Comparison of ENCODE assay signal across 8 cellular contexts in the genomic region with DNA sequence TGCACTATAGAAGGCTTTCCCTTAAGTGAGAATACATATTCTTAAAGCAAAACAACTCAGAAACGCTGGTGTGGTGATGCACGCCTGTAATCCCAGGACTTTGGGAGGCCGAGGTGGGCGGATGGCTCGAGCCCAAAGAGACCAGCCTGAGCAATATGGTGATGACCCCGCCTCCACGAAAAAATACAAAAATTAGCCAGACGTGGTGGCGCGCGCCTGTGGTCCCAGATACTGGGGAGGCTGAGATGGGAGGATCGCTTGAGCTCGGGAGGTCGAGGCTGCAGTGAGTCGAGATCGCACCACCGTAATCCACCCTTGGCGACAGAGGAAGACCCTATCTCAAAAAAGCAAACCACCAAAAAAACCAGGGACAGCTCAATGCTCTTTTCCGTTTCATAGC. TPM values are rescaled to one million over a fixed set of nuclear protein-coding genes. Genes with fewer than 3 reads are reported as not detected.
DNase-seq lines count a peak whose midpoint lies in the region; ATAC-seq and TF ChIP-seq lines count a peak whose summit lies in the region.

No MANE protein-coding gene starts in this region.

- H3K9ac ChIP-seq in mammary epithelial cell (ENCODE audit: insufficient read depth, low read length) = no peak overlapping the region

- H4K20me1 ChIP-seq in mammary epithelial cell (ENCODE audit: insufficient read depth, low read length) = no peaks in the 10 kb centered on the region

- H3K4me1 ChIP-seq in BE2C = no peaks in the 10 kb centered on the region
- peaks cover 11% of the 10 kb centered on the region for H3K4me1 ChIP-seq in mammary epithelial cell (ENCODE audit: insufficient read depth, low read length)
- H3K4me1 ChIP-seq in muscle layer of duodenum (ENCODE audit: control insufficient read depth in 1 of 2, insufficient read depth in 2 of 2, low read length in 2 of 2) = peaks cover 6% of the 10 kb centered on the region in 2 donors

- BruUV-seq in mammary epithelial cell (replicated peaks; lab: Mats Ljungman, UMichigan) = no TSS peak

- H3K4me2 ChIP-seq in mammary epithelial cell (ENCODE audit: insufficient read depth, low read depth, low read length) = peak overlapping the region; percentile 84

- H3K4me1 Mint-ChIP-seq in IgD-negative memory B cell = peaks cover 5 to 18% (median 13%) of the 10 kb centered on the region in 3 donors

- H3K79me2 ChIP-seq in mammary epithelial cell (ENCODE audit: insufficient read depth, low read length) = peaks cover 33% of the 10 kb centered on the region

- ATAC-seq in HG03520 (IDR thresholded peaks at IDR 0.05; ENCODE audit: unreplicated experiment) = no peak

- H3K9me3 ChIP-seq in BE2C (no peaks in the 10 kb centered on the region), mammary epithelial cell (replicated peaks; ENCODE audit: insufficient read depth, low read length) (no peaks in the 10 kb centered on the region), muscle layer of duodenum (ENCODE audit: control insufficient read depth in 1 of 2, low read length in 2 of 2) (no peaks in the 10 kb centered on the region)

- peak overlapping the region in 1 of 3 donors; percentile 65 for H3K27ac Mint-ChIP-seq in IgD-negative memory B cell

- H3K36me3 ChIP-seq in BE2C = no peaks in the 10 kb centered on the region
- no peaks in the 10 kb centered on the region for H3K36me3 ChIP-seq in mammary epithelial cell (ENCODE audit: insufficient read depth, low read length)
- no peaks in the 10 kb centered on the region for H3K36me3 ChIP-seq in muscle layer of duodenum (ENCODE audit: control insufficient read depth in 1 of 2, insufficient read depth in 2 of 2, low read length in 2 of 2)

- peak overlapping the region; percentile 100 for H2AFZ ChIP-seq in mammary epithelial cell (ENCODE audit: low read depth, low read length)

- no peak for DNase-seq in BE2C
- DNase-seq in mammary epithelial cell = no peak
- DNase-seq in NCI-H1048 (lab: John Stamatoyannopoulos, UW) = no peak
- DNase-seq in ACHN = no peak
- DNase-seq in SKM-1 (lab: John Stamatoyannopoulos, UW; ENCODE audit: unreplicated experiment) = no peak

- CTCF ChIA-PET in mammary epithelial cell (lab: Charles Lee; ENCODE audit: low non-redundant PET) = no interaction called here

- H3K27me3 ChIP-seq in BE2C (no peaks in the 10 kb centered on the region), mammary epithelial cell (ENCODE audit: insufficient read depth, low read length) (no peaks in the 10 kb centered on the region), muscle layer of duodenum (ENCODE audit: low read depth, low read length) (no peaks in the 10 kb centered on the region)

- H3K4me3 ChIP-seq in BE2C (ENCODE audit: low read depth, low read length) (peak overlapping the region; percentile 68), mammary epithelial cell (replicated peaks in 1 of 3; ENCODE audit: insufficient read depth in 1 of 3, low read depth in 2 of 3, low read length in 3 of 3) (peak overlapping the region in 2 of 3 experiments; percentile 87 to 93), muscle layer of duodenum (ENCODE audit: low read depth in 1 of 2, low read length in 2 of 2) (peak overlapping the region; percentile 81 to 85)

- dilution Hi-C loops in mammary epithelial cell (cut with HindIII; ENCODE audit: low sequenced_read_pairs) = no loop called here

- intact Hi-C loops in mammary epithelial cell (cut with micrococcal nuclease) = loop anchor here (1.0 to 10.0 kb wide), 2 partner anchors 46 to 344 kb away; no protein-coding TSS in a partner anchor

- 92% methylated on average over 11 of the region's 19 CpGs for WGBS in mammary epithelial cell (ENCODE audit: low coverage, missing lambda C conversion rate)

- H3K9me3 Mint-ChIP-seq in IgD-negative memory B cell = no peaks in the 10 kb centered on the region

- TF ChIP-seq CTCF in BE2C (IDR thresholded peaks at IDR 0.05; ENCODE audit: low read depth, low read length) (no peak), mammary epithelial cell (conservative IDR thresholded peaks at IDR 0.05 in 1 of 2, IDR thresholded peaks at IDR 0.05 in 1 of 2; ENCODE audit: extremely low read depth in 1 of 2, insufficient read depth in 1 of 2, low read depth in 1 of 2, low read length in 2 of 2) (no peak)

- peak overlapping the region; percentile 88 to 96 (median 92) for H3K4me3 Mint-ChIP-seq in IgD-negative memory B cell

- in situ Hi-C loops in mammary epithelial cell (cut with MboI; ENCODE audit: low sequenced_read_pairs in 2 of 2) = no loop called here
- in situ Hi-C loops in ACHN (cut with HindIII; ENCODE audit: low pct_ligation_motif_present, low pct_unique_long_range_greater_than_20kb, low sequenced_read_pairs) = no loop called here

- H3K36me3 Mint-ChIP-seq in IgD-negative memory B cell = no peaks in the 10 kb centered on the region

- H3K27ac ChIP-seq in mammary epithelial cell (ENCODE audit: insufficient read depth, low read depth, low read length) = no peak overlapping the region
- H3K27ac ChIP-seq in muscle layer of duodenum (ENCODE audit: low read length) = no peak overlapping the region

- peaks cover 3% of the 10 kb centered on the region for H3K27me3 Mint-ChIP-seq in IgD-negative memory B cell

RNA-seq across cellular contexts. Expression of gene CCDC150, which starts 0.8 kb away (rescaled TPM):
- polyA plus RNA-seq in BE2C (2012; ENCODE audit: insufficient read depth, insufficient read length, low read depth) = 5.1 TPM
- 0.63 TPM for polyA plus RNA-seq in IgD-negative memory B cell
- total RNA-seq in mammary epithelial cell = 1 to 10 TPM; 2.2 to 7.2 TPM
- polyA plus RNA-seq in mammary epithelial cell = 1.7 TPM
- polyA minus RNA-seq in mammary epithelial cell = not detected

RNA-seq across cellular contexts. Expression of gene HECW2, which starts 45.4 kb away (rescaled TPM):
- 2.0 TPM for polyA plus RNA-seq in BE2C (2012; ENCODE audit: insufficient read depth, insufficient read length, low read depth)
- polyA plus RNA-seq in IgD-negative memory B cell = 0.05 TPM
- total RNA-seq in mammary epithelial cell = 1 to 10 TPM in 1 of 2 donors, under 1 TPM in 1; 0.45 to 1.2 TPM
- 0.06 TPM for polyA plus RNA-seq in mammary epithelial cell
- polyA minus RNA-seq in mammary epithelial cell = not detected
